Comparison of ENCODE assay signal across 15 cellular contexts in genomic region chr11:115471367-115471766, GRCh38. TPM values are rescaled to one million over a fixed set of nuclear protein-coding genes. Genes with fewer than 3 reads are reported as not detected.
DNase-seq lines count a peak whose midpoint lies in the region; ATAC-seq, FAIRE-seq and TF ChIP-seq lines count a peak whose summit lies in the region.
"Had no signal": no experiment of that assay in that cellular context is flagged by ENCODE, and none has a peak within 500 bp of the region (broad histone marks: within the 10 kb centered on the region; RNA-seq: fewer than 3 reads in every experiment).

No MANE protein-coding gene starts in this region.

- H3K9ac ChIP-seq in astrocyte (ENCODE audit: low read length) = no peak overlapping the region

- POLR2A ChIA-PET in activated CD4-positive, alpha-beta T cell treated with anti-CD3 and anti-CD28 coated beads for 36 hours (lab: Charles Lee) = no interaction called here

- no peak for TF ChIP-seq CTCF in astrocyte (IDR thresholded peaks at IDR 0.05; ENCODE audit: insufficient read depth, low read depth, low read length)

- no peaks in the 10 kb centered on the region for H3K36me3 ChIP-seq in astrocyte (ENCODE audit: insufficient read depth, low read length)
- H3K36me3 ChIP-seq: WERI-Rb-1 had no signal

- H3K4me2 ChIP-seq in astrocyte (ENCODE audit: low read length) = no peak overlapping the region

- H3K9me3 ChIP-seq in astrocyte (ENCODE audit: insufficient read depth, low read depth, low read length) = no peaks in the 10 kb centered on the region

- H3K27me3 Mint-ChIP-seq in activated CD4-positive, alpha-beta T cell treated with anti-CD3 and anti-CD28 coated beads for 36 hours = peaks cover 10% of the 10 kb centered on the region
- H3K27me3 Mint-ChIP-seq in activated CD4-positive, alpha-beta T cell treated with anti-CD3 and anti-CD28 coated beads, Interleukin-2, amount 10 ng/mL, durations not matched to agents 24 days and 14 days = no peaks in the 10 kb centered on the region
- no peaks in the 10 kb centered on the region for H3K27me3 Mint-ChIP-seq in astrocyte (ENCODE audit: low read depth, unreplicated experiment)
- peaks cover 7% of the 10 kb centered on the region for H3K27me3 Mint-ChIP-seq in activated naive CD8-positive, alpha-beta T cell treated with anti-CD3 and anti-CD28 coated beads for 36 hours

- H4K20me1 ChIP-seq in astrocyte (ENCODE audit: insufficient read depth, low read length) = peaks cover 16% of the 10 kb centered on the region

- H3K9me3 Mint-ChIP-seq in activated CD4-positive, alpha-beta T cell treated with anti-CD3 and anti-CD28 coated beads for 36 hours (ENCODE audit: low read depth) = no peaks in the 10 kb centered on the region
- no peaks in the 10 kb centered on the region for H3K9me3 Mint-ChIP-seq in activated CD4-positive, alpha-beta T cell treated with anti-CD3 and anti-CD28 coated beads, Interleukin-2, amount 10 ng/mL, durations not matched to agents 24 days and 14 days
- H3K9me3 Mint-ChIP-seq in astrocyte (ENCODE audit: unreplicated experiment) = no peaks in the 10 kb centered on the region
- peaks cover 2% of the 10 kb centered on the region for H3K9me3 Mint-ChIP-seq in activated naive CD8-positive, alpha-beta T cell treated with anti-CD3 and anti-CD28 coated beads for 36 hours
- H3K9me3 Mint-ChIP-seq: activated T-helper 1 cell treated with anti-CD3 and anti-CD28 coated beads, Interleukin-12 subunit alpha, Interleukin-12 subunit beta, Interleukin-2, Interleukin-4 antibody, amounts not matched to agents 30 ng/mL and 10 ng/mL and 1 ng/mL, durations not matched to agents 14 hours and 24 hours and 36 hours; central memory CD8-positive, alpha-beta T cell had no signal

- H3K4me3 ChIP-seq in astrocyte (ENCODE audit: insufficient read depth, low read depth, low read length) = no peak overlapping the region

- H3K4me1 Mint-ChIP-seq in activated CD4-positive, alpha-beta T cell treated with anti-CD3 and anti-CD28 coated beads for 36 hours = no peaks in the 10 kb centered on the region
- no peaks in the 10 kb centered on the region for H3K4me1 Mint-ChIP-seq in activated CD4-positive, alpha-beta T cell treated with anti-CD3 and anti-CD28 coated beads, Interleukin-2, amount 10 ng/mL, durations not matched to agents 24 days and 14 days
- peaks cover 17% of the 10 kb centered on the region for H3K4me1 Mint-ChIP-seq in astrocyte (ENCODE audit: low read depth, unreplicated experiment)
- no peaks in the 10 kb centered on the region for H3K4me1 Mint-ChIP-seq in activated naive CD8-positive, alpha-beta T cell treated with anti-CD3 and anti-CD28 coated beads for 36 hours
- H3K4me1 Mint-ChIP-seq: central memory CD8-positive, alpha-beta T cell had no signal

- no peaks in the 10 kb centered on the region for H3K4me1 ChIP-seq in astrocyte (ENCODE audit: insufficient read depth, low read length)

- peaks cover 28% of the 10 kb centered on the region for H3K79me2 ChIP-seq in astrocyte (ENCODE audit: insufficient read depth, low read length)

- no peak overlapping the region for H3K27ac Mint-ChIP-seq in activated CD4-positive, alpha-beta T cell treated with anti-CD3 and anti-CD28 coated beads for 36 hours
- no peak overlapping the region for H3K27ac Mint-ChIP-seq in activated CD4-positive, alpha-beta T cell treated with anti-CD3 and anti-CD28 coated beads, Interleukin-2, amount 10 ng/mL, durations not matched to agents 24 days and 14 days
- no peak overlapping the region for H3K27ac Mint-ChIP-seq in astrocyte (ENCODE audit: unreplicated experiment)
- H3K27ac Mint-ChIP-seq in activated naive CD8-positive, alpha-beta T cell treated with anti-CD3 and anti-CD28 coated beads for 36 hours = no peak overlapping the region
- H3K27ac Mint-ChIP-seq: activated T-helper 1 cell treated with anti-CD3 and anti-CD28 coated beads, Interleukin-12 subunit alpha, Interleukin-12 subunit beta, Interleukin-2, Interleukin-4 antibody, amounts not matched to agents 30 ng/mL and 10 ng/mL and 1 ng/mL, durations not matched to agents 14 hours and 24 hours and 36 hours had no signal

- H3K27ac ChIP-seq in astrocyte (ENCODE audit: low read depth, low read length) = no peak overlapping the region
- H3K27ac ChIP-seq: WERI-Rb-1 had no signal

- intact Hi-C loops in activated CD4-positive, alpha-beta T cell treated with anti-CD3 and anti-CD28 coated beads for 36 hours (cut with DNase I, micrococcal nuclease) = no loop called here
- intact Hi-C loops in activated CD4-positive, alpha-beta T cell treated with anti-CD3 and anti-CD28 coated beads, Interleukin-2, amount 10 ng/mL, durations not matched to agents 24 days and 14 days (cut with micrococcal nuclease) = no loop called here

- H2AFZ ChIP-seq in astrocyte (ENCODE audit: low read depth, low read length) = no peak overlapping the region

- FAIRE-seq in astrocyte (lab: Jason Lieb, UNC) = no peak

- H3K27me3 ChIP-seq in astrocyte (ENCODE audit: insufficient read depth, low read length) = no peaks in the 10 kb centered on the region

- ATAC-seq in activated CD4-positive, alpha-beta T cell treated with anti-CD3 and anti-CD28 coated beads for 36 hours = peak; percentile 39
- ATAC-seq in HG03280 (IDR thresholded peaks at IDR 0.05; ENCODE audit: unreplicated experiment) = peak; percentile 62
- no peak for ATAC-seq in HG03097 (IDR thresholded peaks at IDR 0.05; ENCODE audit: low FRiP score, unreplicated experiment)
- ATAC-seq: left cardiac atrium had no signal

- no peaks in the 10 kb centered on the region for H3K36me3 Mint-ChIP-seq in activated CD4-positive, alpha-beta T cell treated with anti-CD3 and anti-CD28 coated beads for 36 hours (ENCODE audit: low read depth)
- no peaks in the 10 kb centered on the region for H3K36me3 Mint-ChIP-seq in activated CD4-positive, alpha-beta T cell treated with anti-CD3 and anti-CD28 coated beads, Interleukin-2, amount 10 ng/mL, durations not matched to agents 24 days and 14 days (ENCODE audit: low read depth)
- H3K36me3 Mint-ChIP-seq in astrocyte (ENCODE audit: low read depth, unreplicated experiment) = peaks cover 11% of the 10 kb centered on the region
- no peaks in the 10 kb centered on the region for H3K36me3 Mint-ChIP-seq in activated naive CD8-positive, alpha-beta T cell treated with anti-CD3 and anti-CD28 coated beads for 36 hours

- no peak overlapping the region for H3K4me3 Mint-ChIP-seq in activated CD4-positive, alpha-beta T cell treated with anti-CD3 and anti-CD28 coated beads for 36 hours
- H3K4me3 Mint-ChIP-seq in activated CD4-positive, alpha-beta T cell treated with anti-CD3 and anti-CD28 coated beads, Interleukin-2, amount 10 ng/mL, durations not matched to agents 24 days and 14 days = no peak overlapping the region
- no peak overlapping the region for H3K4me3 Mint-ChIP-seq in astrocyte (ENCODE audit: unreplicated experiment)
- H3K4me3 Mint-ChIP-seq in activated naive CD8-positive, alpha-beta T cell treated with anti-CD3 and anti-CD28 coated beads for 36 hours = no peak overlapping the region
- H3K4me3 Mint-ChIP-seq: activated T-helper 1 cell treated with anti-CD3 and anti-CD28 coated beads, Interleukin-12 subunit alpha, Interleukin-12 subunit beta, Interleukin-2, Interleukin-4 antibody, amounts not matched to agents 30 ng/mL and 10 ng/mL and 1 ng/mL, durations not matched to agents 14 hours and 24 hours and 36 hours; central memory CD8-positive, alpha-beta T cell had no signal

- in situ Hi-C loops in KBM-7 (cut with MboI; ENCODE audit: low pct_unique_long_range_greater_than_20kb, low sequenced_read_pairs) = no loop called here

- CTCF ChIA-PET in activated CD4-positive, alpha-beta T cell treated with anti-CD3 and anti-CD28 coated beads for 36 hours (lab: Charles Lee) = no interaction called here

- DNase-seq in activated CD4-positive, alpha-beta T cell treated with anti-CD3 and anti-CD28 coated beads for 36 hours = peak; percentile 3
- no peak for DNase-seq in activated CD4-positive, alpha-beta T cell treated with anti-CD3 and anti-CD28 coated beads, Interleukin-2, amount 10 ng/mL, durations not matched to agents 24 days and 14 days
- DNase-seq in astrocyte (ENCODE audit: low read depth) (peak; percentile 26), NCI-H187 treated with DMSO at 0.1 percent for 48 hours (lab: John Stamatoyannopoulos, UW) (no peak), KBM-7 (no peak)
- no peak for DNase-seq in activated naive CD8-positive, alpha-beta T cell treated with anti-CD3 and anti-CD28 coated beads for 36 hours
- DNase-seq: GF-D8; left cardiac atrium; NCI-H1417 treated with DMSO at 0.1 percent for 48 hours; stimulated activated CD4-positive, alpha-beta T cell treated with anti-CD3 and anti-CD28 coated beads, Interleukin-2, amount 100 ng/mL, for 48 hours; WERI-Rb-1 had no signal

RNA-seq across cellular contexts. Expression of gene CADM1, which starts 32.8 kb away (rescaled TPM):
- under 1 TPM; 0.58 to 0.91 TPM for total RNA-seq in activated CD4-positive, alpha-beta T cell treated with anti-CD3 and anti-CD28 coated beads for 36 hours
- 0.26 and 0.72 TPM in 2 replicates for total RNA-seq in activated CD4-positive, alpha-beta T cell treated with anti-CD3 and anti-CD28 coated beads, Interleukin-2, amount 10 ng/mL, durations not matched to agents 24 days and 14 days
- total RNA-seq in astrocyte = 414 and 491 TPM in 2 replicates
- not detected for total RNA-seq in activated naive CD8-positive, alpha-beta T cell treated with anti-CD3 and anti-CD28 coated beads for 36 hours
- total RNA-seq: activated T-helper 1 cell treated with anti-CD3 and anti-CD28 coated beads, Interleukin-12 subunit alpha, Interleukin-12 subunit beta, Interleukin-2, Interleukin-4 antibody, amounts not matched to agents 30 ng/mL and 10 ng/mL and 1 ng/mL, durations not matched to agents 14 hours and 24 hours and 36 hours had no signal

Comparison
In these comparisons a context has a peak if more than half of its experiments do, and no peak if none do; other contexts are left out.
1. DNase-seq: peak in activated CD4-positive, alpha-beta T cell treated with anti-CD3 and anti-CD28 coated beads for 36 hours (single experiment) and astrocyte (single experiment); none in activated CD4-positive, alpha-beta T cell treated with anti-CD3 and anti-CD28 coated beads, Interleukin-2, amount 10 ng/mL, durations not matched to agents 24 days and 14 days (single experiment), activated naive CD8-positive, alpha-beta T cell treated with anti-CD3 and anti-CD28 coated beads for 36 hours (single experiment), NCI-H187 treated with DMSO at 0.1 percent for 48 hours (single experiment) and KBM-7 (single experiment).
2. RNA of gene CADM1, which starts 32.8 kb away (total RNA-seq): 414 to 491 TPM in astrocyte; 0.58 to 0.91 TPM in activated CD4-positive, alpha-beta T cell treated with anti-CD3 and anti-CD28 coated beads for 36 hours, 0.26 to 0.72 TPM in activated CD4-positive, alpha-beta T cell treated with anti-CD3 and anti-CD28 coated beads, Interleukin-2, amount 10 ng/mL, durations not matched to agents 24 days and 14 days and not detected in activated naive CD8-positive, alpha-beta T cell treated with anti-CD3 and anti-CD28 coated beads for 36 hours; every median in the first group is over 100 times any median in the second.